1 cellular context compared by ENCODE assay signal in genomic region chr1:113928950-113929749, GRCh38.
TF ChIP-seq lines count a peak whose summit lies in the region.

Gene HIPK1 (plus strand): TSS chr1:113929324.

TF ChIP-seq in K562, 482 proteins besides CTCF, POLR2A, EP300 and RAD21 (continued from another document and continues in another):
- no peak; a peak in 1 of 4 replicates for TF ChIP-seq ZNF318 (IDR thresholded peaks at IDR 0.05; ENCODE audit: borderline replicate concordance in 1 of 2, low read depth in 1 of 2)
- peak; percentile 1; the same call in 1 of the 2 replicates for TF ChIP-seq EGR1 (conservative IDR thresholded peaks at IDR 0.05)
- TF ChIP-seq LCOR (CRISPR knock-in tag; IDR thresholded peaks at IDR 0.05): peak; percentile 85
- TF ChIP-seq CEBPG (CRISPR knock-in tag; IDR thresholded peaks at IDR 0.05): peak; percentile 70; the same call in 1 of the 2 replicates
- TF ChIP-seq CEBPG (tag; conservative IDR thresholded peaks at IDR 0.05 in 1 of 2, IDR thresholded peaks at IDR 0.05 in 1 of 2): peak in 1 of 2 experiments; percentile 69; a peak in 2 of 4 replicates
- TF ChIP-seq ZNF584 (CRISPR knock-in tag; IDR thresholded peaks at IDR 0.05; ENCODE audit: low read depth): no peak
- no peak for TF ChIP-seq ZNF77 (CRISPR knock-in tag; IDR thresholded peaks at IDR 0.05)
- no peak for TF ChIP-seq MCM2 (IDR thresholded peaks at IDR 0.05; ENCODE audit: low read depth)
- no peak for TF ChIP-seq UBTF (IDR thresholded peaks at IDR 0.05; ENCODE audit: borderline replicate concordance in 1 of 2, low read depth in 2 of 2, low read length in 2 of 2)
- no peak for TF ChIP-seq HOMEZ (CRISPR knock-in tag; IDR thresholded peaks at IDR 0.05)
- TF ChIP-seq FIP1L1 (IDR thresholded peaks at IDR 0.05; ENCODE audit: low read depth, low read length, poor library complexity, severe bottlenecking): peak; percentile 49
- no peak for TF ChIP-seq ARHGAP35 (IDR thresholded peaks at IDR 0.05; ENCODE audit: partially characterized antibody)
- no peak for TF ChIP-seq XRCC4 (IDR thresholded peaks at IDR 0.05; ENCODE audit: extremely low read depth, insufficient read depth, insufficient read length)
- TF ChIP-seq ARID3A (IDR thresholded peaks at IDR 0.05; ENCODE audit: borderline replicate concordance, low read depth, low read length): no peak
- TF ChIP-seq EHMT2 (IDR thresholded peaks at IDR 0.05): no peak
- peak; percentile 66; the same call in 1 of the 2 replicates for TF ChIP-seq ZNF395 (CRISPR knock-in tag; IDR thresholded peaks at IDR 0.05)
- TF ChIP-seq SAFB2 (IDR thresholded peaks at IDR 0.05; ENCODE audit: borderline replicate concordance, low read depth, low read length, severe bottlenecking): no peak
- TF ChIP-seq KHSRP (IDR thresholded peaks at IDR 0.05): no peak; the same call in 1 of the 2 replicates
- TF ChIP-seq DNMT1 (IDR thresholded peaks at IDR 0.05): no peak
- TF ChIP-seq SRF (CRISPR knock-in tag; IDR thresholded peaks at IDR 0.05): peak in 1 of 2 experiments; percentile 77; a peak in 2 of 4 replicates
- peak; percentile 75 for TF ChIP-seq GATAD2B (IDR thresholded peaks at IDR 0.05; ENCODE audit: borderline replicate concordance)
- no peak for TF ChIP-seq ZNF449 (CRISPR knock-in tag; IDR thresholded peaks at IDR 0.05)
- peak; percentile 93 for TF ChIP-seq CXXC5 (CRISPR knock-in tag; IDR thresholded peaks at IDR 0.05)
- TF ChIP-seq PCBP2 (IDR thresholded peaks at IDR 0.05; ENCODE audit: low read depth, low read length, poor library complexity, severe bottlenecking): no peak
- TF ChIP-seq MXI1 (IDR thresholded peaks at IDR 0.05; ENCODE audit: low read depth, low read length): no peak
- TF ChIP-seq E2F4 (CRISPR knock-in tag; IDR thresholded peaks at IDR 0.05; ENCODE audit: low read depth): peak; percentile 59; the same call in 1 of the 2 replicates
- peak; percentile 54 for TF ChIP-seq POU5F1 (IDR thresholded peaks at IDR 0.05; ENCODE audit: borderline replicate concordance, low read depth, low read length, partially characterized antibody)
- no peak for TF ChIP-seq ZBTB8A (IDR thresholded peaks at IDR 0.05; ENCODE audit: partially characterized antibody)
- TF ChIP-seq CREB1 (IDR thresholded peaks at IDR 0.05): peak; percentile 92
- peak; percentile 89 for TF ChIP-seq CREB1 (CRISPR knock-in tag; IDR thresholded peaks at IDR 0.05)
- no peak for TF ChIP-seq ZNF436 (CRISPR knock-in tag; IDR thresholded peaks at IDR 0.05)
- TF ChIP-seq ZNF778 (CRISPR knock-in tag; IDR thresholded peaks at IDR 0.05): no peak
- TF ChIP-seq TEAD4 (IDR thresholded peaks at IDR 0.05; ENCODE audit: low read length): 0 out of 2 replicates have a peak, but pooled peaks have one; percentile 7
- TF ChIP-seq TEAD4 (CRISPR knock-in tag; IDR thresholded peaks at IDR 0.05; ENCODE audit: borderline replicate concordance): peak; percentile 70; the same call in 1 of the 2 replicates
- TF ChIP-seq RNF219 (CRISPR knock-in tag; IDR thresholded peaks at IDR 0.05): no peak
- TF ChIP-seq ZNF124 (CRISPR knock-in tag; IDR thresholded peaks at IDR 0.05): no peak
- TF ChIP-seq SIN3A (IDR thresholded peaks at IDR 0.05; ENCODE audit: borderline replicate concordance in 2 of 2, control insufficient read depth in 1 of 2, low read depth in 2 of 2, low read length in 2 of 2): peak; percentile 68 to 98
- TF ChIP-seq KAT7 (CRISPR knock-in tag; IDR thresholded peaks at IDR 0.05; ENCODE audit: borderline replicate concordance): peak; percentile 79; the same call in 1 of the 2 replicates
- peak; percentile 55 for TF ChIP-seq MEIS2 (IDR thresholded peaks at IDR 0.05; ENCODE audit: partially characterized antibody)
